Comparison of ENCODE assay signal across 9 cellular contexts in the genomic region with DNA sequence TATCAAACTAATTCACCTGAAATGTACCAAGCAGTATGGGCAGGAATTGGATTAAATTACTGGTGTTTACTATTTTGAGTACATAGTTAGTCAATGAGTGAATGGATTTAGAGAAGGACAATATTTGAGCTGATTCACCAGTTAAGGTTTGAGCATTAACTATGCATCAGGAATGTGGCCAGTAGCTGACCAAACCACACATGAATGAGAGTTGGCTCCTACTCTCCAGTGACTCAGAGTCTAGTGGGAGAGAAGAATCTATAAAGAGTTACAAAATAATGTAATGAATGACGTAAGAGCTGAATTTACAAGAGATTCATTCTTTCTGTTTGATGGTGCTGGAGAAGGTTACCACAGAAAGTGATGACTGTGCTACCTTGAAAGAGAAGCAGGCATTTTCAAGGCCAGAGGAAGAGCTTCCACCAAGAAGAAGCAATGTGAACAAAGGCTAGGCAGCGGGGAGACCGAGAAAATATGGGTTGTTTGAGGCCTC. TPM values are rescaled to one million over a fixed set of nuclear protein-coding genes. Genes with fewer than 3 reads are reported as not detected.
DNase-seq lines count a peak whose midpoint lies in the region; ATAC-seq and TF ChIP-seq lines count a peak whose summit lies in the region.
"Had no signal": no experiment of that assay in that cellular context is flagged by ENCODE, and none has a peak within 500 bp of the region (broad histone marks: within the 10 kb centered on the region; RNA-seq: fewer than 3 reads in every experiment).

No MANE protein-coding gene starts in this region.

- H3K27me3 ChIP-seq in spleen (replicated peaks in 1 of 7): no peaks in the 10 kb centered on the region

- peaks cover 0 to 28% (median 0%) of the 10 kb centered on the region in 6 donors for H3K36me3 ChIP-seq in spleen

- intact Hi-C loops in spleen (cut with DNase I; ENCODE audit: low total_unique reads): no loop called here

- DNase-seq in EL (peak; percentile 98), NCI-H226 (peak; percentile 96), dermis microvascular lymphatic vessel endothelial cell (ENCODE audit: low read depth in 2 of 2) (peak; percentile 22 to 81), omental fat pad (ENCODE audit: low spot score) (no peak), GM19240 (ENCODE audit: insufficient read length, low spot score) (no peak), spleen (no peak), NCI-H1105 (lab: John Stamatoyannopoulos, UW) (no peak)
- DNase-seq: NCI-H1694 had no signal

- ATAC-seq in omental fat pad (ENCODE audit: low FRiP score) (peak; percentile 99), HG03460 (IDR thresholded peaks at IDR 0.05; ENCODE audit: unreplicated experiment) (no peak)

- TF ChIP-seq POLR2A in spleen (IDR thresholded peaks at IDR 0.05): no peak

- H3K4me3 ChIP-seq in spleen: no peak overlapping the region

- 58 to 68% (median 64%) methylated on average over 3 of the region's 3 CpGs for WGBS in spleen, 5 donors

- H3K9me3 ChIP-seq in spleen: no peaks in the 10 kb centered on the region

- peaks cover 0 to 33% (median 4%) of the 10 kb centered on the region in 6 donors for H3K4me1 ChIP-seq in spleen

- TF ChIP-seq CTCF in omental fat pad (IDR thresholded peaks at IDR 0.05) (no peak), spleen (IDR thresholded peaks at IDR 0.05 in 8 of 11, conservative IDR thresholded peaks at IDR 0.05 in 3 of 11) (no peak)

- H3K27ac ChIP-seq in spleen: peak overlapping the region in 1 of 8 donors; percentile 43

RNA-seq across cellular contexts. Expression of gene IL18, which starts 6.6 kb away (rescaled TPM):
- total RNA-seq in dermis microvascular lymphatic vessel endothelial cell (not detected in 2 replicates), omental fat pad (10 to 100 TPM; 10.4 to 70.9 (median 30.8) TPM), spleen (10 to 100 TPM; 38.5 to 83.5 (median 63.8) TPM)
- 10 to 100 TPM; 44.9 to 77.5 (median 47.8) TPM for polyA plus RNA-seq in spleen

RNA-seq across cellular contexts. Expression of gene TEX12, which starts 9.9 kb away (rescaled TPM):
- total RNA-seq in dermis microvascular lymphatic vessel endothelial cell (not detected in 2 replicates), omental fat pad (under 1 TPM in 1 of 4 donors, not detected in 3; 0.96 TPM), spleen (1 to 10 TPM in 2 of 7 donors, not detected in 5; 1.2 to 2.9 TPM)
- under 1 TPM; 0.16 to 0.57 (median 0.18) TPM for polyA plus RNA-seq in spleen

RNA-seq across cellular contexts. Expression of gene BCO2, which starts 18.0 kb away (rescaled TPM):
- total RNA-seq in dermis microvascular lymphatic vessel endothelial cell (0.13 and 0.63 TPM in 2 replicates), omental fat pad (10 to 100 TPM in 3 of 4 donors, 1 to 10 TPM in 1; 4.4 to 33.6 (median 18.3) TPM), spleen (1 to 10 TPM; 3.3 to 7.8 (median 3.8) TPM)
- 1 to 10 TPM; 1.6 to 4.8 (median 2.6) TPM for polyA plus RNA-seq in spleen

Comparison
In these comparisons a context has a peak if more than half of its experiments do, and no peak if none do; other contexts are left out.
1. DNase-seq: peak in EL (single experiment), NCI-H226 (single experiment) and dermis microvascular lymphatic vessel endothelial cell (2 of 2); none in omental fat pad (single experiment), GM19240 (single experiment), spleen (single experiment) and NCI-H1105 (single experiment).
2. RNA of gene IL18, which starts 6.6 kb away (total RNA-seq): 38.5 to 83.5 TPM in spleen and 10.4 to 70.9 TPM in omental fat pad; not detected in dermis microvascular lymphatic vessel endothelial cell; every median in the first group is over 10 times any median in the second.